8 cellular contexts compared by ENCODE assay signal in the genomic region with DNA sequence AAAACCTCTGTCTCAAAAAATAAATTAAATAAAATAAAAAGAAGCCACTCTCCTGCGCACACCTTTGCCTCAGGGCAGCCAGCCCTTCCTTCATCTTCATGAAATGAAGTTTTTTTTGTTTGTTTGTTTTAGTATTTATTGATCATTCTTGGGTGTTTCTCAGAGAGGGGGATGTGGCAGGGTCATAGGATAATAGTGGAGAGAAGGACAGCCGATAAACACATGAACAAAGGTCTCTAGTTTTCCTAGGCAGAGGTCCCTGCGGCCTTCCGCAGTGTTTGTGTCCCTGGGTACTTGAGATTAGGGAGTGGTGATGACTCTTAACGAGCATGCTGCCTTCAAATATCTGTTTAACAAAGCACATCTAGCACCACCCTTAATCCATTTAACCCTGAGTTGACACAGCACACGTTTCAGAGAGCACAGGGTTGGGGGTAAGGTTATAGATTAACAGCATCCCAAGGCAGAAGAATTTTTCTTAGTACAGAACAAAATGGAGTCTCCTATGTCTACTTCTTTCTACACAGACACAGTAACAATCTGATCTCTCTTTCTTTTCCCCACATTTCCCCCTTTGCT. TPM values are rescaled to one million over a fixed set of nuclear protein-coding genes. Genes with fewer than 3 reads are reported as not detected.
"Had no signal": no experiment of that assay in that cellular context is flagged by ENCODE, and none has a peak within 500 bp of the region (broad histone marks: within the 10 kb centered on the region; RNA-seq: fewer than 3 reads in every experiment).

No MANE protein-coding gene starts in this region.

RNA-seq across cellular contexts. Expression of gene NPFFR1, which starts 45.8 kb away (rescaled TPM):
- total RNA-seq: LHCN-M2, MCF 10A, NCI-H460, OCI-LY7, Right ventricle myocardium inferior, RPMI7951, SJCRH30, SK-MEL-5 had no signal
